ENCODE assay signal across 16 cellular contexts in genomic region chr16:14105976-14106375, GRCh38. TPM values are rescaled to one million over a fixed set of nuclear protein-coding genes. Genes with fewer than 3 reads are reported as not detected.
DNase-seq lines count a peak whose midpoint lies in the region; ATAC-seq and TF ChIP-seq lines count a peak whose summit lies in the region.
"Had no signal": no experiment of that assay in that cellular context is flagged by ENCODE, and none has a peak within 500 bp of the region (broad histone marks: within the 10 kb centered on the region; RNA-seq: fewer than 3 reads in every experiment).

No MANE protein-coding gene starts in this region.

- H3K9me3 ChIP-seq in gastroesophageal sphincter (no peaks in the 10 kb centered on the region), parathyroid adenoma (ENCODE audit: control insufficient read depth, low read length) (no peaks in the 10 kb centered on the region), thyroid gland (no peaks in the 10 kb centered on the region)
- H3K9me3 ChIP-seq in CD8-positive, alpha-beta T cell (ENCODE audit: low read length), result no peaks in the 10 kb centered on the region
- H3K9me3 ChIP-seq: SJCRH30 had no signal

- ATAC-seq in gastroesophageal sphincter (no peak), HG02981 (IDR thresholded peaks at IDR 0.05; ENCODE audit: unreplicated experiment) (no peak)
- no peak for ATAC-seq in CD8-positive, alpha-beta T cell

- no peak for TF ChIP-seq EP300 in gastroesophageal sphincter (IDR thresholded peaks at IDR 0.05)

- H3K9me3 Mint-ChIP-seq in CD8-positive, alpha-beta T cell, result no peaks in the 10 kb centered on the region

- H3K4me3 Mint-ChIP-seq in CD8-positive, alpha-beta T cell, result no peak overlapping the region

- WGBS in gastroesophageal sphincter (ENCODE audit: low coverage in 1 of 2), 2 donors, result 71 to 86% methylated on average over 2 of the region's 2 CpGs
- WGBS in thyroid gland, 2 donors, result 78 to 82% methylated on average over 2 of the region's 2 CpGs

- H3K27ac Mint-ChIP-seq in CD8-positive, alpha-beta T cell, result no peak overlapping the region

- CTCF ChIA-PET in CD8-positive, alpha-beta T cell (lab: Charles Lee), result no interaction called here

- H3K36me3 ChIP-seq in gastroesophageal sphincter (no peaks in the 10 kb centered on the region), parathyroid adenoma (ENCODE audit: control insufficient read depth, insufficient read depth, low read length) (no peaks in the 10 kb centered on the region), thyroid gland (no peaks in the 10 kb centered on the region)
- no peaks in the 10 kb centered on the region for H3K36me3 ChIP-seq in CD8-positive, alpha-beta T cell (ENCODE audit: insufficient read depth, low read length)
- H3K36me3 ChIP-seq: SJCRH30 had no signal

- DNase-seq in NCI-H345 (lab: John Stamatoyannopoulos, UW), result peak; percentile 28
- DNase-seq in NCI-H345 treated with DMSO at 0.1 percent for 48 hours (lab: John Stamatoyannopoulos, UW; ENCODE audit: unreplicated experiment), result no peak
- no peak for DNase-seq in thyroid gland
- DNase-seq in CD8-positive, alpha-beta T cell, result no peak
- DNase-seq in SW480 (ENCODE audit: low spot score), result no peak
- DNase-seq: GF-D8, GOT3, Kasumi-1, NCI-H187 treated with DMSO at 0.1 percent for 48 hours, NCI-H69, SJCRH30 had no signal

- H3K27me3 ChIP-seq in gastroesophageal sphincter, result no peaks in the 10 kb centered on the region
- no peaks in the 10 kb centered on the region for H3K27me3 ChIP-seq in parathyroid adenoma (ENCODE audit: control insufficient read depth, insufficient read depth, low read length)
- H3K27me3 ChIP-seq in thyroid gland, result no peaks in the 10 kb centered on the region
- H3K27me3 ChIP-seq in CD8-positive, alpha-beta T cell (ENCODE audit: insufficient read depth, low read length), result no peaks in the 10 kb centered on the region
- H3K27me3 ChIP-seq: SJCRH30 had no signal

- H3K79me2 ChIP-seq in parathyroid adenoma, result peaks cover 29% of the 10 kb centered on the region

- no peak for TF ChIP-seq CTCF in gastroesophageal sphincter (IDR thresholded peaks at IDR 0.05)
- TF ChIP-seq CTCF in parathyroid adenoma (IDR thresholded peaks at IDR 0.05), result no peak
- no peak for TF ChIP-seq CTCF in thyroid gland (IDR thresholded peaks at IDR 0.05)
- TF ChIP-seq CTCF in CD8-positive, alpha-beta T cell (IDR thresholded peaks at IDR 0.05), result no peak

- no peak overlapping the region for H3K9ac ChIP-seq in parathyroid adenoma

- H3K27me3 Mint-ChIP-seq in CD8-positive, alpha-beta T cell (ENCODE audit: low read depth), result no peaks in the 10 kb centered on the region

- H3K36me3 Mint-ChIP-seq in CD8-positive, alpha-beta T cell, result no peaks in the 10 kb centered on the region

- POLR2A ChIA-PET in CD8-positive, alpha-beta T cell (lab: Charles Lee), result no interaction called here

- H3K4me1 Mint-ChIP-seq in CD8-positive, alpha-beta T cell (ENCODE audit: low read depth), result peaks cover 61% of the 10 kb centered on the region

- H3K4me1 ChIP-seq in gastroesophageal sphincter, result peaks cover 32 to 100% (median 44%) of the 10 kb centered on the region in 3 donors
- H3K4me1 ChIP-seq in parathyroid adenoma, result peaks cover 50% of the 10 kb centered on the region
- peaks cover 66 to 88% of the 10 kb centered on the region in 2 donors for H3K4me1 ChIP-seq in thyroid gland
- H3K4me1 ChIP-seq in CD8-positive, alpha-beta T cell (ENCODE audit: insufficient read depth, low read length), result peaks cover 8% of the 10 kb centered on the region
- H3K4me1 ChIP-seq: SJCRH30 had no signal

- H3K27ac ChIP-seq in gastroesophageal sphincter (peak overlapping the region in 3 of 4 donors; percentile 46 to 52 (median 51)), parathyroid adenoma (no peak overlapping the region), thyroid gland (peak overlapping the region in 2 of 3 donors; percentile 14 to 37)
- H3K27ac ChIP-seq in CD8-positive, alpha-beta T cell (ENCODE audit: low read depth, low read length), result no peak overlapping the region
- H3K27ac ChIP-seq: C4-2B, RWPE1, SJCRH30 had no signal

- no peak overlapping the region for H2AFZ ChIP-seq in parathyroid adenoma

- intact Hi-C loops in thyroid gland (cut with DNase I), result no loop called here
- intact Hi-C loops in CD8-positive, alpha-beta T cell (cut with DNase I, micrococcal nuclease), result no loop called here

- TF ChIP-seq POLR2A in gastroesophageal sphincter (IDR thresholded peaks at IDR 0.05) (no peak), thyroid gland (IDR thresholded peaks at IDR 0.05) (no peak)

- peak overlapping the region; percentile 16 for H3K4me2 ChIP-seq in parathyroid adenoma (ENCODE audit: low read length)

- H3K4me3 ChIP-seq in gastroesophageal sphincter, result no peak overlapping the region
- no peak overlapping the region for H3K4me3 ChIP-seq in parathyroid adenoma (ENCODE audit: low read depth, low read length)
- no peak overlapping the region for H3K4me3 ChIP-seq in thyroid gland (replicated peaks in 1 of 3)
- no peak overlapping the region for H3K4me3 ChIP-seq in CD8-positive, alpha-beta T cell (ENCODE audit: low read depth, low read length)
- H3K4me3 ChIP-seq: SJCRH30 had no signal

RNA-seq across cellular contexts. Expression of gene MRTFB, which starts 34.9 kb away (rescaled TPM):
- total RNA-seq in gastroesophageal sphincter (10 to 100 TPM; 38.8 to 53.1 (median 41.1) TPM), thyroid gland (100 to 1,000 TPM in 1 of 4 donors, 10 to 100 TPM in 3; 51.2 to 131 (median 74.0) TPM)
- total RNA-seq in CD8-positive, alpha-beta T cell, result 10 to 100 TPM; 13.4 to 14.5 TPM

Comparison
In these comparisons a context has a peak if more than half of its experiments do, and no peak if none do; other contexts are left out.
1. H3K27ac ChIP-seq: peak in gastroesophageal sphincter (3 of 4) and thyroid gland (2 of 3); none in parathyroid adenoma (single experiment) and CD8-positive, alpha-beta T cell (single experiment).